In genomic region chr1:245915851-245916250, GRCh38 we compare ENCODE assay signal across 25 cellular contexts.
"Had no signal": no experiment of that assay in that cellular context is flagged by ENCODE, and none has a peak within 500 bp of the region (broad histone marks: within the 10 kb centered on the region; RNA-seq: fewer than 3 reads in every experiment).

No MANE protein-coding gene starts in this region.

- H3K27me3 Mint-ChIP-seq: activated CD4-positive, alpha-beta T cell treated with anti-CD3 and anti-CD28 coated beads, Interleukin-2, amount 10 ng/mL, durations not matched to agents 24 days and 14 days; activated CD8-positive, alpha-beta T cell treated with anti-CD3 and anti-CD28 coated beads for 36 hours; activated naive CD4-positive, alpha-beta T cell treated with anti-CD3 and anti-CD28 coated beads, Interleukin-2, amount 50 U/mL, for 24 hours; activated naive CD8-positive, alpha-beta T cell treated with anti-CD3 and anti-CD28 coated beads, Interleukin-2, amount 10 ng/mL, durations not matched to agents 7 days and 5 days; activated T-helper 17 cell treated with anti-CD3 and anti-CD28 coated beads, Interleukin-2, amount 50 U/mL, for 72 hours; central memory CD8-positive, alpha-beta T cell had no signal

- H3K27ac Mint-ChIP-seq: activated CD4-positive, alpha-beta T cell treated with anti-CD3 and anti-CD28 coated beads, Interleukin-2, amount 10 ng/mL, durations not matched to agents 24 days and 14 days; activated CD8-positive, alpha-beta T cell treated with anti-CD3 and anti-CD28 coated beads for 36 hours; activated naive CD4-positive, alpha-beta T cell treated with anti-CD3 and anti-CD28 coated beads, Interleukin-2, amount 50 U/mL, for 24 hours; activated naive CD8-positive, alpha-beta T cell treated with anti-CD3 and anti-CD28 coated beads, Interleukin-2, amount 10 ng/mL, durations not matched to agents 7 days and 5 days; activated T-cell treated with anti-CD3 and anti-CD28 coated beads, Interleukin-2, amount 50 U/mL, for 72 hours; activated T-helper 17 cell treated with anti-CD3 and anti-CD28 coated beads, Interleukin-2, amount 50 U/mL, for 72 hours had no signal

- H3K4me3 Mint-ChIP-seq: activated CD4-positive, alpha-beta T cell treated with anti-CD3 and anti-CD28 coated beads, Interleukin-2, amount 10 ng/mL, durations not matched to agents 24 days and 14 days; activated CD8-positive, alpha-beta T cell treated with anti-CD3 and anti-CD28 coated beads for 36 hours; activated naive CD4-positive, alpha-beta T cell treated with anti-CD3 and anti-CD28 coated beads, Interleukin-2, amount 50 U/mL, for 24 hours; activated naive CD8-positive, alpha-beta T cell treated with anti-CD3 and anti-CD28 coated beads, Interleukin-2, amount 10 ng/mL, durations not matched to agents 7 days and 5 days; activated T-cell treated with anti-CD3 and anti-CD28 coated beads, Interleukin-2, amount 50 U/mL, for 72 hours; activated T-helper 17 cell treated with anti-CD3 and anti-CD28 coated beads, Interleukin-2, amount 50 U/mL, for 72 hours; central memory CD8-positive, alpha-beta T cell had no signal

- DNase-seq: activated CD4-positive, alpha-beta T cell treated with anti-CD3 and anti-CD28 coated beads, Interleukin-2, amount 10 ng/mL, durations not matched to agents 24 days and 14 days; activated CD4-positive, alpha-beta T cell treated with anti-CD3 and anti-CD28 coated beads, Interleukin-2, amount 50 U/mL, for 4 hours; activated CD8-positive, alpha-beta T cell treated with anti-CD3 and anti-CD28 coated beads for 36 hours; activated effector memory CD4-positive, alpha-beta T cell treated with anti-CD3 and anti-CD28 coated beads, Interleukin-2, amount 50 U/mL, for 16 hours; activated naive CD4-positive, alpha-beta T cell; activated naive CD8-positive, alpha-beta T cell treated with anti-CD3 and anti-CD28 coated beads, Interleukin-2, amount 10 ng/mL, durations not matched to agents 7 days and 5 days; activated T-cell treated with anti-CD3 and anti-CD28 coated beads, Interleukin-2, amount 50 U/mL, for 1 hour; activated T-cell treated with anti-CD3 and anti-CD28 coated beads, Interleukin-2, amount 50 U/mL, for 72 hours; amygdala; Kasumi-1; KG1; MM.1S; NCI-H1092 treated with DMSO at 0.1 percent for 48 hours; NCI-H1417; NCI-H146; NCI-H1930; NCI-H2081 treated with DMSO at 0.1 percent for 48 hours; NCI-H510A treated with DMSO at 0.1 percent for 48 hours; NCI-H774; SHP77; SJCRH30; T1000 had no signal

- H3K4me1 Mint-ChIP-seq: activated CD4-positive, alpha-beta T cell treated with anti-CD3 and anti-CD28 coated beads, Interleukin-2, amount 10 ng/mL, durations not matched to agents 24 days and 14 days; activated naive CD4-positive, alpha-beta T cell treated with anti-CD3 and anti-CD28 coated beads, Interleukin-2, amount 50 U/mL, for 24 hours; activated naive CD8-positive, alpha-beta T cell treated with anti-CD3 and anti-CD28 coated beads, Interleukin-2, amount 10 ng/mL, durations not matched to agents 7 days and 5 days; activated T-helper 17 cell treated with anti-CD3 and anti-CD28 coated beads, Interleukin-2, amount 50 U/mL, for 72 hours had no signal
